ENCODE assay signal across 7 cellular contexts in the genomic region with DNA sequence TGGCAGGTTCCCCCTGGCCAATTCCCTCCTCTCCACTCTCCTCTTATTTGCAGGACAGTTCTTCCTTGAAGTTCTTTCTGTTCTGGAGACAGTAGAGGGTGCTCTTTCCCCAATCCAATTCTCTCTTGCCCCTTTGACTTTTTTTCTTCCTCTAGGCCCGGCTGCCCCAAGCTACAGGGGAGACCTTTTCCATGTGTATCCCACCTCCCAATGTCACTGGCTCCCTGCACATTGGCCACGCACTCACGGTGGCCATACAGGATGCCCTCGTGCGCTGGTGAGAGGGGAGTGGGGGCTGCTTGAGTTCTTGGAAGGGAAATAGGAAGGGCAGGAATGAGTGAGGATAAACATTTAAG. TPM values are rescaled to one million over a fixed set of nuclear protein-coding genes. Genes with fewer than 3 reads are reported as not detected.
DNase-seq lines count a peak whose midpoint lies in the region; ATAC-seq lines count a peak whose summit lies in the region.

No MANE protein-coding gene starts in this region.

- H3K4me3 ChIP-seq in Jurkat, Clone E6-1 (ENCODE audit: low read length), result no peak overlapping the region

- peak; percentile 66 for DNase-seq in Daoy (ENCODE audit: low read depth)
- peak; percentile 41 for DNase-seq in Jurkat, Clone E6-1 (ENCODE audit: low read depth, low spot score)
- DNase-seq in RPMI8226, result peak; percentile 66
- peak; percentile 74 for DNase-seq in cerebellum (ENCODE audit: low spot score)
- peak in 31 of 49 donors; percentile 10 to 73 (median 31) for DNase-seq in substantia nigra (lab: John Stamatoyannopoulos, UW)

- H3K27me3 ChIP-seq in layer of hippocampus (ENCODE audit: control insufficient read depth, insufficient read depth, low read length), result no peaks in the 10 kb centered on the region

- H3K27ac ChIP-seq in layer of hippocampus (ENCODE audit: low read depth, low read length), result peak overlapping the region; percentile 89
- H3K27ac ChIP-seq in substantia nigra (ENCODE audit: low read depth, low read length, poor library complexity, severe bottlenecking), result peak overlapping the region; percentile 96

- no peak for ATAC-seq in GM18870 (IDR thresholded peaks at IDR 0.05; ENCODE audit: unreplicated experiment)

RNA-seq across cellular contexts. Expression of gene VARS2, which starts 1.5 kb away (rescaled TPM):
- 18.8 and 23.5 TPM in 2 replicates for total RNA-seq in Daoy (2014; rRNA removed; shearing (Covaris generic))
- polyA plus RNA-seq in Jurkat, Clone E6-1 (2012; ENCODE audit: insufficient read depth, insufficient read length), result 70.9 TPM
- total RNA-seq in cerebellum, result 49.5 TPM

RNA-seq across cellular contexts. Expression of gene GTF2H4, which starts 7.6 kb away (rescaled TPM):
- 12.6 and 13.7 TPM in 2 replicates for total RNA-seq in Daoy (2014; rRNA removed; shearing (Covaris generic))
- polyA plus RNA-seq in Jurkat, Clone E6-1 (2012; ENCODE audit: insufficient read depth, insufficient read length), result 71.0 TPM
- 39.6 TPM for total RNA-seq in cerebellum

RNA-seq across cellular contexts. Expression of gene SFTA2, which starts 16.4 kb away (rescaled TPM):
- total RNA-seq in Daoy (2014; rRNA removed; shearing (Covaris generic)), result not detected in 2 replicates
- not detected for polyA plus RNA-seq in Jurkat, Clone E6-1 (2012; ENCODE audit: insufficient read depth, insufficient read length)
- total RNA-seq in cerebellum, result not detected

RNA-seq across cellular contexts. Expression of gene MUCL3, which starts 25.2 kb away (rescaled TPM):
- total RNA-seq in Daoy (2014; rRNA removed; shearing (Covaris generic)), result not detected in 2 replicates
- polyA plus RNA-seq in Jurkat, Clone E6-1 (2012; ENCODE audit: insufficient read depth, insufficient read length), result not detected
- not detected for total RNA-seq in cerebellum

RNA-seq across cellular contexts. Expression of gene DDR1, which starts 31.2 kb away (rescaled TPM):
- 12.7 and 25.0 TPM in 2 replicates for total RNA-seq in Daoy (2014; rRNA removed; shearing (Covaris generic))
- polyA plus RNA-seq in Jurkat, Clone E6-1 (2012; ENCODE audit: insufficient read depth, insufficient read length), result 12.3 TPM
- 139 TPM for total RNA-seq in cerebellum
